In the genomic region with DNA sequence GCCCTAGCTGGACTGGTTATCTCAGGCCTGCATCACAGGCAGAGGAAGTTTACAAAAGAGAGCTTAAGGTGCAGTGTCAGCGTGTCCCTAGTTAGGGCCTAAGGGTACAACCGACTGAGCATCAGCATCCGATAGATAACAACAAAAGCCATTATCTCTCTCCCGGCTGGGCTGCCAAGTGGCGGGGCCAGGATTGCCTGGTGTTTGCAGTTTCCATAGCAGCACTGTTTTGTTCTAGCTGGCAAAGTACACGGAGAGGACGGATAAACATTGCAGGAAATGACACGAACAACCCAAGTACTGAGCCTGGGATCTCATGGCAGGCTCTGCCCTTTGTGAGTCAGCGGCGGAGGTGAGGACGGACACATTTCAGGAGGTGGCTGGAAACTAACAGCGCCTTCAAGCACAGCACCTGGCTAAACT, we compare ENCODE assay signal across 1 cellular context.
TF ChIP-seq lines count a peak whose summit lies in the region.

No MANE protein-coding gene starts in this region.

TF ChIP-seq in IMR-90, 13 proteins besides CTCF, POLR2A, EP300 and RAD21 (continued from another document):
- TF ChIP-seq, protein P1, sequence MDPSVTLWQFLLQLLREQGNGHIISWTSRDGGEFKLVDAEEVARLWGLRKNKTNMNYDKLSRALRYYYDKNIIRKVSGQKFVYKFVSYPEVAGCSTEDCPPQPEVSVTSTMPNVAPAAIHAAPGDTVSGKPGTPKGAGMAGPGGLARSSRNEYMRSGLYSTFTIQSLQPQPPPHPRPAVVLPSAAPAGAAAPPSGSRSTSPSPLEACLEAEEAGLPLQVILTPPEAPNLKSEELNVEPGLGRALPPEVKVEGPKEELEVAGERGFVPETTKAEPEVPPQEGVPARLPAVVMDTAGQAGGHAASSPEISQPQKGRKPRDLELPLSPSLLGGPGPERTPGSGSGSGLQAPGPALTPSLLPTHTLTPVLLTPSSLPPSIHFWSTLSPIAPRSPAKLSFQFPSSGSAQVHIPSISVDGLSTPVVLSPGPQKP (IDR thresholded peaks at IDR 0.05; ENCODE audit: borderline replicate concordance, low read depth, low read length): no peak
- peak; percentile 14; the same call in 1 of the 2 replicates for TF ChIP-seq MAFK (IDR thresholded peaks at IDR 0.05; ENCODE audit: low read depth, low read length)
- TF ChIP-seq SMC3 (IDR thresholded peaks at IDR 0.05; ENCODE audit: low read depth, low read length): no peak
- TF ChIP-seq, protein P2, sequence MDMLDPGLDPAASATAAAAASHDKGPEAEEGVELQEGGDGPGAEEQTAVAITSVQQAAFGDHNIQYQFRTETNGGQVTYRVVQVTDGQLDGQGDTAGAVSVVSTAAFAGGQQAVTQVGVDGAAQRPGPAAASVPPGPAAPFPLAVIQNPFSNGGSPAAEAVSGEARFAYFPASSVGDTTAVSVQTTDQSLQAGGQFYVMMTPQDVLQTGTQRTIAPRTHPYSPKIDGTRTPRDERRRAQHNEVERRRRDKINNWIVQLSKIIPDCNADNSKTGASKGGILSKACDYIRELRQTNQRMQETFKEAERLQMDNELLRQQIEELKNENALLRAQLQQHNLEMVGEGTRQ (IDR thresholded peaks at IDR 0.05; ENCODE audit: low read depth, low read length): no peak
- no peak for TF ChIP-seq MAZ (IDR thresholded peaks at IDR 0.05; ENCODE audit: borderline replicate concordance, low read depth, low read length)
- TF ChIP-seq CEBPB (IDR thresholded peaks at IDR 0.05; ENCODE audit: low read depth, low read length): 0 out of 2 replicates have a peak, but pooled peaks have one; percentile 14
- TF ChIP-seq RFX5 (IDR thresholded peaks at IDR 0.05; ENCODE audit: low read depth, low read length): no peak
- no peak for TF ChIP-seq CHD1 (IDR thresholded peaks at IDR 0.05; ENCODE audit: low read depth, low read length)
- TF ChIP-seq MXI1 (IDR thresholded peaks at IDR 0.05; ENCODE audit: borderline replicate concordance, low read depth, low read length): no peak
- TF ChIP-seq FOS (IDR thresholded peaks at IDR 0.05; ENCODE audit: low read depth, low read length): peak; percentile 83
- TF ChIP-seq BHLHE40 (IDR thresholded peaks at IDR 0.05; ENCODE audit: low read depth, low read length): peak; percentile 35; the same call in 1 of the 2 replicates
TF ChIP-seq in IMR-90: peak in this region for 4.
